Comparison of ENCODE assay signal across 1 cellular context in the genomic region with DNA sequence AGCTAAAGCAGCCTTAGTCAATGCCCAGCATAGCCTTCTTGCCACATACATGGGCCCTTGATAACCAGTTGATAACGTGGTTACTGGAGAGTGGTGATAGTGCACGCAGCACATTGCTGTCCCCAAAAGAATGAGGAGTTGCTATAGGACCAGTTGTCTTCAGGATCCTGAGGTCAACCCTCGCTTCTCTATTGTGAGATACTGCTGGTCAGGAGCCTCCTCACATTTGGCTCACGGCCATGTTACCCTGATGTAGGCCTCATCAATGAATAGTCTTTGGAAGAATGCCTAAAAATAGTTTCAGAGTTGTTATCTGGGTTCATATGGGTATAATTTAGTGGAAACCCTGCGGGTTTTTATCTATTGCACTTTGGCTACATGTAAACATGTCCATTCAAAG.
TF ChIP-seq lines count a peak whose summit lies in the region.

No MANE protein-coding gene starts in this region.

TF ChIP-seq in GM23338, 12 proteins besides CTCF, POLR2A, EP300 and RAD21 (continued from another document):
- TF ChIP-seq, protein P1, sequence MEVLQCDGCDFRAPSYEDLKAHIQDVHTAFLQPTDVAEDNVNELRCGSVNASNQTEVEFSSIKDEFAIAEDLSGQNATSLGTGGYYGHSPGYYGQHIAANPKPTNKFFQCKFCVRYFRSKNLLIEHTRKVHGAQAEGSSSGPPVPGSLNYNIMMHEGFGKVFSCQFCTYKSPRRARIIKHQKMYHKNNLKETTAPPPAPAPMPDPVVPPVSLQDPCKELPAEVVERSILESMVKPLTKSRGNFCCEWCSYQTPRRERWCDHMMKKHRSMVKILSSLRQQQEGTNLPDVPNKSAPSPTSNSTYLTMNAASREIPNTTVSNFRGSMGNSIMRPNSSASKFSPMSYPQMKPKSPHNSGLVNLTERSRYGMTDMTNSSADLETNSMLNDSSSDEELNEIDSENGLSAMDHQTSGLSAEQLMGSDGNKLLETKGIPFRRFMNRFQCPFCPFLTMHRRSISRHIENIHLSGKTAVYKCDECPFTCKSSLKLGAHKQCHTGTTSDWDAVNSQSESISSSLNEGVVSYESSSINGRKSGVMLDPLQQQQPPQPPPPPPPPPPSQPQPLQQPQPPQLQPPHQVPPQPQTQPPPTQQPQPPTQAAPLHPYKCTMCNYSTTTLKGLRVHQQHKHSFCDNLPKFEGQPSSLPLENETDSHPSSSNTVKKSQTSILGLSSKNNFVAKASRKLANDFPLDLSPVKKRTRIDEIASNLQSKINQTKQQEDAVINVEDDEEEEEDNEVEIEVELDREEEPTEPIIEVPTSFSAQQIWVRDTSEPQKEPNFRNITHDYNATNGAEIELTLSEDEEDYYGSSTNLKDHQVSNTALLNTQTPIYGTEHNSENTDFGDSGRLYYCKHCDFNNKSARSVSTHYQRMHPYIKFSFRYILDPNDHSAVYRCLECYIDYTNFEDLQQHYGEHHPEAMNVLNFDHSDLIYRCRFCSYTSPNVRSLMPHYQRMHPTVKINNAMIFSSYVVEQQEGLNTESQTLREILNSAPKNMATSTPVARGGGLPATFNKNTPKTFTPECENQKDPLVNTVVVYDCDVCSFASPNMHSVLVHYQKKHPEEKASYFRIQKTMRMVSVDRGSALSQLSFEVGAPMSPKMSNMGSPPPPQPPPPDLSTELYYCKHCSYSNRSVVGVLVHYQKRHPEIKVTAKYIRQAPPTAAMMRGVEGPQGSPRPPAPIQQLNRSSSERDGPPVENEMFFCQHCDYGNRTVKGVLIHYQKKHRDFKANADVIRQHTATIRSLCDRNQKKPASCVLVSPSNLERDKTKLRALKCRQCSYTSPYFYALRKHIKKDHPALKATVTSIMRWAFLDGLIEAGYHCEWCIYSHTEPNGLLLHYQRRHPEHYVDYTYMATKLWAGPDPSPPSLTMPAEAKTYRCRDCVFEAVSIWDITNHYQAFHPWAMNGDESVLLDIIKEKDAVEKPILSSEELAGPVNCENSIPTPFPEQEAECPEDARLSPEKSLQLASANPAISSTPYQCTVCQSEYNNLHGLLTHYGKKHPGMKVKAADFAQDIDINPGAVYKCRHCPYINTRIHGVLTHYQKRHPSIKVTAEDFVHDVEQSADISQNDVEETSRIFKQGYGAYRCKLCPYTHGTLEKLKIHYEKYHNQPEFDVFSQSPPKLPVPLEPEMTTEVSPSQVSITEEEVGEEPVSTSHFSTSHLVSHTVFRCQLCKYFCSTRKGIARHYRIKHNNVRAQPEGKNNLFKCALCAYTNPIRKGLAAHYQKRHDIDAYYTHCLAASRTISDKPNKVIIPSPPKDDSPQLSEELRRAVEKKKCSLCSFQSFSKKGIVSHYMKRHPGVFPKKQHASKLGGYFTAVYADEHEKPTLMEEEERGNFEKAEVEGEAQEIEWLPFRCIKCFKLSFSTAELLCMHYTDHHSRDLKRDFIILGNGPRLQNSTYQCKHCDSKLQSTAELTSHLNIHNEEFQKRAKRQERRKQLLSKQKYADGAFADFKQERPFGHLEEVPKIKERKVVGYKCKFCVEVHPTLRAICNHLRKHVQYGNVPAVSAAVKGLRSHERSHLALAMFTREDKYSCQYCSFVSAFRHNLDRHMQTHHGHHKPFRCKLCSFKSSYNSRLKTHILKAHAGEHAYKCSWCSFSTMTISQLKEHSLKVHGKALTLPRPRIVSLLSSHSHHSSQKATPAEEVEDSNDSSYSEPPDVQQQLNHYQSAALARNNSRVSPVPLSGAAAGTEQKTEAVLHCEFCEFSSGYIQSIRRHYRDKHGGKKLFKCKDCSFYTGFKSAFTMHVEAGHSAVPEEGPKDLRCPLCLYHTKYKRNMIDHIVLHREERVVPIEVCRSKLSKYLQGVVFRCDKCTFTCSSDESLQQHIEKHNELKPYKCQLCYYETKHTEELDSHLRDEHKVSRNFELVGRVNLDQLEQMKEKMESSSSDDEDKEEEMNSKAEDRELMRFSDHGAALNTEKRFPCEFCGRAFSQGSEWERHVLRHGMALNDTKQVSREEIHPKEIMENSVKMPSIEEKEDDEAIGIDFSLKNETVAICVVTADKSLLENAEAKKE (CRISPR knock-in tag; IDR thresholded peaks at IDR 0.05), result no peak
- TF ChIP-seq STAT1 (IDR thresholded peaks at IDR 0.05; ENCODE audit: unreplicated experiment), result no peak
- TF ChIP-seq, protein P2, sequence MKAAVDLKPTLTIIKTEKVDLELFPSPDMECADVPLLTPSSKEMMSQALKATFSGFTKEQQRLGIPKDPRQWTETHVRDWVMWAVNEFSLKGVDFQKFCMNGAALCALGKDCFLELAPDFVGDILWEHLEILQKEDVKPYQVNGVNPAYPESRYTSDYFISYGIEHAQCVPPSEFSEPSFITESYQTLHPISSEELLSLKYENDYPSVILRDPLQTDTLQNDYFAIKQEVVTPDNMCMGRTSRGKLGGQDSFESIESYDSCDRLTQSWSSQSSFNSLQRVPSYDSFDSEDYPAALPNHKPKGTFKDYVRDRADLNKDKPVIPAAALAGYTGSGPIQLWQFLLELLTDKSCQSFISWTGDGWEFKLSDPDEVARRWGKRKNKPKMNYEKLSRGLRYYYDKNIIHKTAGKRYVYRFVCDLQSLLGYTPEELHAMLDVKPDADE (IDR thresholded peaks at IDR 0.05), result no peak
- no peak for TF ChIP-seq CREB1 (CRISPR knock-in tag; IDR thresholded peaks at IDR 0.05; ENCODE audit: low read depth)
- no peak for TF ChIP-seq JUNB (IDR thresholded peaks at IDR 0.05; ENCODE audit: unreplicated experiment)
- TF ChIP-seq POLR2AphosphoS5 (IDR thresholded peaks at IDR 0.05; ENCODE audit: low read depth), result no peak
- TF ChIP-seq EZH2phosphoT487 (IDR thresholded peaks at IDR 0.05; ENCODE audit: unreplicated experiment), result no peak
